ENCODE assay signal across 20 cellular contexts in genomic region chr17:72039490-72039889, GRCh38.
"Had no signal": no experiment of that assay in that cellular context is flagged by ENCODE, and none has a peak within 500 bp of the region (broad histone marks: within the 10 kb centered on the region; RNA-seq: fewer than 3 reads in every experiment).

No MANE protein-coding gene starts in this region.

- DNase-seq: Karpas-422, KG1, MG63, NCI-H1092, NCI-H1105 treated with DMSO at 0.1 percent for 48 hours, NCI-H1417 treated with DMSO at 0.1 percent for 48 hours, NCI-H146, NCI-H1694 treated with DMSO at 0.1 percent for 48 hours, NCI-H1930, NCI-H2081, NCI-H2107, NCI-H2227 treated with DMSO at 0.1 percent for 48 hours, NCI-H524, NCI-H526 treated with DMSO at 0.1 percent for 48 hours, NCI-H748 treated with DMSO at 0.1 percent for 48 hours, SHP77 treated with DMSO at 0.1 percent for 48 hours had no signal

- H3K9me3 ChIP-seq: MG63, SJSA1 had no signal

- H3K4me1 ChIP-seq: SJSA1 had no signal

- ATAC-seq: Panc1, Right ventricle myocardium inferior had no signal

- H3K4me3 ChIP-seq: MG63, SJSA1, SK-N-MC had no signal

- H3K36me3 ChIP-seq: MG63, SJSA1 had no signal

- H3K27ac ChIP-seq: SJSA1, SK-N-MC had no signal
